Comparison of ENCODE assay signal across 19 cellular contexts in genomic region chr20:63190828-63191227, GRCh38. TPM values are rescaled to one million over a fixed set of nuclear protein-coding genes. Genes with fewer than 3 reads are reported as not detected.
DNase-seq lines count a peak whose midpoint lies in the region; ATAC-seq, FAIRE-seq and TF ChIP-seq lines count a peak whose summit lies in the region.
"Had no signal": no experiment of that assay in that cellular context is flagged by ENCODE, and none has a peak within 500 bp of the region (broad histone marks: within the 10 kb centered on the region; RNA-seq: fewer than 3 reads in every experiment).

No MANE protein-coding gene starts in this region.

- H3K4me3 ChIP-seq in HepG2 (replicated peaks in 1 of 3; ENCODE audit: insufficient read depth in 1 of 3, low read depth in 2 of 3, low read length in 3 of 3) (no peak overlapping the region), right lobe of liver (no peak overlapping the region), PC-9 (no peak overlapping the region), kidney (ENCODE audit: low read length in 2 of 2) (no peak overlapping the region)
- H3K4me3 ChIP-seq: GM23248, K562 had no signal

- no peaks in the 10 kb centered on the region for H3K9me2 ChIP-seq in PC-9 (ENCODE audit: insufficient read depth)

- H3F3A ChIP-seq in PC-9 (ENCODE audit: insufficient read depth, low read depth): peaks cover 28% of the 10 kb centered on the region

- BruUV-seq in HepG2 (replicated peaks; lab: Mats Ljungman, UMichigan) (no TSS peak), PC-9 (replicated peaks; lab: Mats Ljungman, UMichigan) (no TSS peak)

- TF ChIP-seq CTCF in HepG2 (CRISPR knock-in tag; IDR thresholded peaks at IDR 0.05): no peak
- no peak for TF ChIP-seq CTCF in right lobe of liver (IDR thresholded peaks at IDR 0.05)
- TF ChIP-seq CTCF in PC-9 (conservative IDR thresholded peaks at IDR 0.05): no peak
- no peak for TF ChIP-seq CTCF in kidney (IDR thresholded peaks at IDR 0.05; ENCODE audit: borderline replicate concordance, extremely low read depth, insufficient read depth)

- WGBS in HepG2 (ENCODE audit: low lambda C conversion rate): 66% methylated on average over 19 of the region's 20 CpGs
- WGBS in right lobe of liver (ENCODE audit: insufficient coverage, low coverage, low lambda C conversion rate, missing lambda C conversion rate): no CpG with 5 or more reads among the region's 20 CpGs

- H3K9ac ChIP-seq in HepG2 (ENCODE audit: insufficient read depth, low read depth, low read length) (no peak overlapping the region), kidney (ENCODE audit: low read length in 2 of 2) (no peak overlapping the region)
- H3K9ac ChIP-seq: GM23248 had no signal

- CTCF ChIA-PET in HepG2 (lab: Yijun Ruan, JAX; ENCODE audit: low intra/inter-chr PET ratio, low total read pairs): no interaction called here
- CTCF ChIA-PET in PC-9 (lab: Charles Lee): interaction anchor here (0.9 kb wide), 1 partner anchor 32 kb away, joined by 4 read pairs; no protein-coding TSS in a partner anchor

- TF ChIP-seq EP300 in HepG2 (IDR thresholded peaks at IDR 0.05; ENCODE audit: low read depth in 2 of 2, low read length in 2 of 2) (no peak), HepG2 (CRISPR knock-in tag; IDR thresholded peaks at IDR 0.05; ENCODE audit: borderline replicate concordance) (no peak)

- peaks cover 8 to 11% of the 10 kb centered on the region in 2 experiments; a peak in 4 of 5 replicates for H3K36me3 ChIP-seq in HepG2 (replicated peaks in 1 of 2; ENCODE audit: control insufficient read depth in 1 of 2, insufficient read depth in 2 of 2, low read length in 2 of 2)
- peaks cover 0 to 9% (median 0%) of the 10 kb centered on the region in 4 donors for H3K36me3 ChIP-seq in right lobe of liver
- H3K36me3 ChIP-seq in PC-9 (ENCODE audit: low read depth): 0 out of 2 replicates have a peak, but pooled peaks cover 11% of the 10 kb centered on the region
- peaks cover 6 to 11% of the 10 kb centered on the region in 2 donors for H3K36me3 ChIP-seq in kidney (ENCODE audit: control insufficient read depth in 1 of 2, insufficient read depth in 2 of 2, low read length in 2 of 2)

- FAIRE-seq in HepG2 (lab: Jason Lieb, UNC): no peak
- FAIRE-seq in kidney (lab: Jason Lieb, UNC): no peak
- FAIRE-seq: D721Med, G401.6, GM12891, H54, K562 had no signal

- in situ Hi-C loops in HepG2 (cut with HindIII; ENCODE audit: extremely low pct_ligation_motif_present, low pct_unique_long_range_greater_than_20kb): no loop called here

- no peak overlapping the region for H3K4me2 ChIP-seq in HepG2 (ENCODE audit: low read depth, low read length)
- H3K4me2 ChIP-seq in PC-9: peak overlapping the region; percentile 52

- peak; percentile 5; the same call in 2 of the 3 replicates for ATAC-seq in HepG2
- ATAC-seq in right lobe of liver: no peak
- no peak for ATAC-seq in GM18858 (IDR thresholded peaks at IDR 0.05; ENCODE audit: unreplicated experiment)

- H2AFZ ChIP-seq in HepG2 (ENCODE audit: low read length): no peak overlapping the region
- no peak overlapping the region; the same call in 1 of the 2 replicates for H2AFZ ChIP-seq in PC-9
- H2AFZ ChIP-seq: GM23248 had no signal

- DNase-seq in HepG2 (ENCODE audit: low spot score) (no peak), right lobe of liver (no peak), PC-9 (no peak), kidney (peak; percentile 63), SK-N-DZ (ENCODE audit: low spot score) (no peak), HPDE6-E6E7 (ENCODE audit: extremely low spot score) (no peak)
- DNase-seq: CD4-positive, CD25-positive, alpha-beta regulatory T cell; GM23248 had no signal

- no peak for TF ChIP-seq RAD21 in HepG2 (CRISPR knock-in tag; IDR thresholded peaks at IDR 0.05)

- H3K79me2 ChIP-seq in HepG2 (ENCODE audit: insufficient read depth, low read length): no peaks in the 10 kb centered on the region
- 0 out of 2 replicates have a peak, but pooled peaks cover 6% of the 10 kb centered on the region for H3K79me2 ChIP-seq in PC-9 (ENCODE audit: low read depth)

- H3K27ac ChIP-seq in HepG2 (ENCODE audit: extremely low read length, insufficient read depth, low read length) (no peak overlapping the region), right lobe of liver (no peak overlapping the region), PC-9 (0 out of 2 replicates have a peak overlapping the region, but pooled peaks have one; percentile 5), kidney (ENCODE audit: low read depth in 2 of 2, low read length in 2 of 2) (no peak overlapping the region)
- H3K27ac ChIP-seq: GM23248 had no signal

- no peaks in the 10 kb centered on the region for H3K4me1 ChIP-seq in HepG2 (ENCODE audit: insufficient read depth, low read length)
- no peaks in the 10 kb centered on the region for H3K4me1 ChIP-seq in right lobe of liver
- H3K4me1 ChIP-seq in PC-9 (replicated peaks; ENCODE audit: insufficient read depth): peaks cover 20% of the 10 kb centered on the region
- H3K4me1 ChIP-seq in kidney (ENCODE audit: control insufficient read depth in 1 of 2, insufficient read depth in 1 of 2, low read depth in 1 of 2, low read length in 2 of 2): peaks cover 0 to 5% of the 10 kb centered on the region in 2 donors

- H3K27me3 ChIP-seq in HepG2 (ENCODE audit: control insufficient read depth in 1 of 2, insufficient read depth in 2 of 2, low read length in 2 of 2) (no peaks in the 10 kb centered on the region), right lobe of liver (no peaks in the 10 kb centered on the region), PC-9 (ENCODE audit: insufficient read depth, low read depth) (no peaks in the 10 kb centered on the region)

- intact Hi-C loops in HepG2 (cut with micrococcal nuclease; ENCODE audit: unreplicated experiment) (no loop called here), right lobe of liver (cut with DNase I) (no loop called here), PC-9 (cut with micrococcal nuclease; ENCODE audit: unreplicated experiment) (no loop called here), kidney (cut with DNase I) (no loop called here)

- no peaks in the 10 kb centered on the region for H3K9me3 ChIP-seq in HepG2 (ENCODE audit: low read length)
- no peaks in the 10 kb centered on the region for H3K9me3 ChIP-seq in right lobe of liver
- no peaks in the 10 kb centered on the region for H3K9me3 ChIP-seq in PC-9 (ENCODE audit: insufficient read depth, low read depth)
- no peaks in the 10 kb centered on the region for H3K9me3 ChIP-seq in kidney (ENCODE audit: control insufficient read depth in 1 of 2, low read length in 2 of 2)

- peaks cover 6% of the 10 kb centered on the region for H4K20me1 ChIP-seq in HepG2 (ENCODE audit: insufficient read depth, low read length)
- peaks cover 11% of the 10 kb centered on the region for H4K20me1 ChIP-seq in PC-9 (ENCODE audit: insufficient read depth)

- POLR2A ChIA-PET in HepG2 (lab: Yijun Ruan, JAX) (no interaction called here), PC-9 (lab: Charles Lee; ENCODE audit: unreplicated experiment) (interaction anchor here (0.6 kb wide), 1 partner anchor 790 kb away, joined by 4 read pairs; the partner anchor contains the start of gene PRPF6)

- TF ChIP-seq POLR2A in HepG2 (IDR thresholded peaks at IDR 0.05; ENCODE audit: insufficient read depth in 1 of 2, low read depth in 2 of 2, low read length in 2 of 2) (no peak), right lobe of liver (IDR thresholded peaks at IDR 0.05) (no peak)

RNA-seq across cellular contexts. Expression of gene YTHDF1, which starts 25.1 kb away (rescaled TPM):
- total RNA-seq in HepG2 (2016; rRNA removed; fragmentation: Illumina TruSeq; extraction: Trizol): 37.7 and 39.8 TPM in 2 replicates
- total RNA-seq in HepG2 (2016; cell fraction: cytosol; rRNA removed; fragmentation: Illumina TruSeq; extraction: Trizol; ENCODE audit: low read depth): 15.1 and 15.2 TPM in 2 replicates
- 35.8 and 37.7 TPM in 2 replicates for total RNA-seq in HepG2 (2016; cell fraction: insoluble cytoplasmic fraction; rRNA removed; fragmentation: Illumina TruSeq; extraction: Trizol)
- total RNA-seq in HepG2 (2016; cell fraction: membrane; rRNA removed; fragmentation: Illumina TruSeq; extraction: Trizol): 41.8 and 42.4 TPM in 2 replicates
- total RNA-seq in HepG2 (2016; cell fraction: nucleus; rRNA removed; fragmentation: Illumina TruSeq; extraction: Trizol): 28.2 and 31.2 TPM in 2 replicates
- polyA plus RNA-seq in HepG2 (2011; rRNA removed): 34.5 and 36.4 TPM in 2 replicates
- polyA plus RNA-seq in HepG2 (2011; cell fraction: cytosol; rRNA removed): 27.2 and 28.5 TPM in 2 replicates
- polyA plus RNA-seq in HepG2 (2011; cell fraction: nucleus; rRNA removed): 36.7 and 41.9 TPM in 2 replicates
- 36.8 and 38.5 TPM in 2 replicates for polyA plus RNA-seq in HepG2 (2012)
- 9.5 and 11.3 TPM in 2 replicates for polyA plus RNA-seq in HepG2 (2016; cell fraction: cytosol; fragmentation: Illumina TruSeq; extraction: Trizol; ENCODE audit: low read depth)
- 51.6 and 60.0 TPM in 2 replicates for polyA plus RNA-seq in HepG2 (2016; cell fraction: insoluble cytoplasmic fraction; fragmentation: Illumina TruSeq; extraction: Trizol; ENCODE audit: low read depth)
- 29.6 and 31.9 TPM in 2 replicates for polyA plus RNA-seq in HepG2 (2016; cell fraction: membrane; fragmentation: Illumina TruSeq; extraction: Trizol; ENCODE audit: low read depth)
- polyA plus RNA-seq in HepG2 (2016; cell fraction: nucleus; fragmentation: Illumina TruSeq; extraction: Trizol; ENCODE audit: insufficient read depth, low read depth): 75.9 and 78.1 TPM in 2 replicates
- polyA minus RNA-seq in HepG2 (2011; rRNA and poly(A)+ RNA removed; ENCODE audit: low replicate concordance): 40.3 and 47.9 TPM in 2 replicates
- polyA minus RNA-seq in HepG2 (2011; cell fraction: cytosol; rRNA and poly(A)+ RNA removed): 30.1 and 32.4 TPM in 2 replicates
- polyA minus RNA-seq in HepG2 (2011; cell fraction: nucleus; rRNA and poly(A)+ RNA removed): 17.8 and 21.1 TPM in 2 replicates
- total RNA-seq in right lobe of liver: 10 to 100 TPM; 16.4 to 23.6 (median 21.1) TPM
- 34.5 and 42.6 TPM in 2 replicates for total RNA-seq in PC-9 (2021)
- 43.1 TPM for total RNA-seq in kidney
- 21.9 TPM for polyA plus RNA-seq in kidney (ENCODE audit: insufficient read depth, low read depth, low replicate concordance)
- polyA plus RNA-seq in SK-N-DZ (2014; cell fraction: cytosol; rRNA removed): 41.9 and 44.5 TPM in 2 replicates
- 34.4 and 56.3 TPM in 2 replicates for polyA plus RNA-seq in SK-N-DZ (2014; cell fraction: nucleus; rRNA removed)

RNA-seq across cellular contexts. Expression of gene BIRC7, which starts 44.9 kb away (rescaled TPM):
- total RNA-seq in HepG2 (2016; rRNA removed; fragmentation: Illumina TruSeq; extraction: Trizol) (0.20 and 0.27 TPM in 2 replicates), right lobe of liver (not detected), PC-9 (2021) (0.58 TPM in 1 of 2 replicates, not detected in the other), kidney (4.0 TPM)
- not detected in 2 replicates for total RNA-seq in HepG2 (2016; cell fraction: cytosol; rRNA removed; fragmentation: Illumina TruSeq; extraction: Trizol; ENCODE audit: low read depth)
- 0.33 and 0.45 TPM in 2 replicates for total RNA-seq in HepG2 (2016; cell fraction: insoluble cytoplasmic fraction; rRNA removed; fragmentation: Illumina TruSeq; extraction: Trizol)
- total RNA-seq in HepG2 (2016; cell fraction: membrane; rRNA removed; fragmentation: Illumina TruSeq; extraction: Trizol): 0.12 and 0.17 TPM in 2 replicates
- total RNA-seq in HepG2 (2016; cell fraction: nucleus; rRNA removed; fragmentation: Illumina TruSeq; extraction: Trizol): 0.28 and 0.53 TPM in 2 replicates
- polyA plus RNA-seq in HepG2 (2011; rRNA removed) (5.1 and 8.6 TPM in 2 replicates), kidney (ENCODE audit: insufficient read depth, low read depth, low replicate concordance) (0.30 TPM)
- 4.3 and 7.9 TPM in 2 replicates for polyA plus RNA-seq in HepG2 (2011; cell fraction: cytosol; rRNA removed)
- 81.1 and 86.7 TPM in 2 replicates for polyA plus RNA-seq in HepG2 (2011; cell fraction: nucleus; rRNA removed)
- 2.6 and 6.6 TPM in 2 replicates for polyA plus RNA-seq in HepG2 (2012)
- 0.14 TPM in 1 of 2 replicates, not detected in the other for polyA plus RNA-seq in HepG2 (2016; cell fraction: cytosol; fragmentation: Illumina TruSeq; extraction: Trizol; ENCODE audit: low read depth)
- polyA plus RNA-seq in HepG2 (2016; cell fraction: insoluble cytoplasmic fraction; fragmentation: Illumina TruSeq; extraction: Trizol; ENCODE audit: low read depth): 0.37 TPM in 1 of 2 replicates, not detected in the other
- 0.29 TPM in 1 of 2 replicates, not detected in the other for polyA plus RNA-seq in HepG2 (2016; cell fraction: membrane; fragmentation: Illumina TruSeq; extraction: Trizol; ENCODE audit: low read depth)
- 0.62 and 0.85 TPM in 2 replicates for polyA plus RNA-seq in HepG2 (2016; cell fraction: nucleus; fragmentation: Illumina TruSeq; extraction: Trizol; ENCODE audit: insufficient read depth, low read depth)
- 0.37 and 4.3 TPM in 2 replicates for polyA minus RNA-seq in HepG2 (2011; rRNA and poly(A)+ RNA removed; ENCODE audit: low replicate concordance)
- polyA minus RNA-seq in HepG2 (2011; cell fraction: cytosol; rRNA and poly(A)+ RNA removed): 2.0 and 2.2 TPM in 2 replicates
- 6.4 and 9.9 TPM in 2 replicates for polyA minus RNA-seq in HepG2 (2011; cell fraction: nucleus; rRNA and poly(A)+ RNA removed)
- polyA plus RNA-seq in SK-N-DZ (2014; cell fraction: cytosol; rRNA removed): 0.28 TPM in 1 of 2 replicates, not detected in the other
- 1.8 and 2.2 TPM in 2 replicates for polyA plus RNA-seq in SK-N-DZ (2014; cell fraction: nucleus; rRNA removed)
- total RNA-seq: A172; B cell; CD4-positive, CD25-positive, alpha-beta regulatory T cell; CD8-positive, alpha-beta memory T cell; GM23248; HT1080; IMR-90 had no signal
- polyA plus RNA-seq: CD4-positive, CD25-positive, alpha-beta regulatory T cell; CD8-positive, alpha-beta memory T cell; GM23248; IMR-90 had no signal
